ENCODE assay signal across 1 cellular context in genomic region chr3:194561306-194561974, GRCh38.
TF ChIP-seq lines count a peak whose summit lies in the region.

No MANE protein-coding gene starts in this region.

TF ChIP-seq in K562, 482 proteins besides CTCF, POLR2A, EP300 and RAD21 (continued from another document and continues in another):
- TF ChIP-seq STAT6 (CRISPR knock-in tag; IDR thresholded peaks at IDR 0.05), result no peak
- no peak for TF ChIP-seq TSHZ1 (CRISPR knock-in tag; IDR thresholded peaks at IDR 0.05)
- TF ChIP-seq CGGBP1 (CRISPR knock-in tag; IDR thresholded peaks at IDR 0.05), result no peak
- peak; percentile 38; the same call in 1 of the 2 replicates for TF ChIP-seq MYC (IDR thresholded peaks at IDR 0.05; ENCODE audit: low read depth, low read length)
- TF ChIP-seq MYC (CRISPR knock-in tag; IDR thresholded peaks at IDR 0.05; ENCODE audit: borderline replicate concordance, low read depth), result no peak
- no peak for TF ChIP-seq RBM39 (optimal IDR thresholded peaks at IDR 0.05; ENCODE audit: low read depth, low read length)
- TF ChIP-seq PYGO2 (tag; IDR thresholded peaks at IDR 0.05), result no peak
- no peak for TF ChIP-seq RB1 (IDR thresholded peaks at IDR 0.05; ENCODE audit: low read depth)
- TF ChIP-seq KLF13 (tag; IDR thresholded peaks at IDR 0.05; ENCODE audit: borderline replicate concordance, low read depth), result no peak
- TF ChIP-seq POLR2AphosphoS2 (IDR thresholded peaks at IDR 0.05; ENCODE audit: low read length), result no peak
- no peak for TF ChIP-seq DACH1 (IDR thresholded peaks at IDR 0.05; ENCODE audit: partially characterized antibody)
- no peak for TF ChIP-seq E2F8 (IDR thresholded peaks at IDR 0.05; ENCODE audit: low read depth, partially characterized antibody)
- TF ChIP-seq MYBL2 (IDR thresholded peaks at IDR 0.05; ENCODE audit: low read depth), result peak; percentile 15; the same call in 1 of the 2 replicates
- TF ChIP-seq MYBL2 (CRISPR knock-in tag; IDR thresholded peaks at IDR 0.05; ENCODE audit: borderline replicate concordance), result no peak
- no peak for TF ChIP-seq MTA2 (IDR thresholded peaks at IDR 0.05; ENCODE audit: low read depth)
- no peak for TF ChIP-seq ZNF407 (IDR thresholded peaks at IDR 0.05; ENCODE audit: low read depth)
- TF ChIP-seq TSC22D4 (tag; IDR thresholded peaks at IDR 0.05), result no peak
- no peak for TF ChIP-seq CBX1 (IDR thresholded peaks at IDR 0.05; ENCODE audit: low read depth)
- no peak for TF ChIP-seq MYNN (IDR thresholded peaks at IDR 0.05)
- no peak for TF ChIP-seq MYNN (CRISPR knock-in tag; IDR thresholded peaks at IDR 0.05)
- no peak for TF ChIP-seq POLR3A (IDR thresholded peaks at IDR 0.05; ENCODE audit: borderline replicate concordance, extremely low read depth, insufficient read depth, insufficient read length)
- peak; percentile 98 for TF ChIP-seq MEIS2 (IDR thresholded peaks at IDR 0.05; ENCODE audit: partially characterized antibody)
- no peak for TF ChIP-seq DNMT1 (IDR thresholded peaks at IDR 0.05)
- TF ChIP-seq MEF2D (tag; conservative IDR thresholded peaks at IDR 0.05; ENCODE audit: low read depth), result peak; percentile 93
- no peak; a peak in 1 of 4 replicates for TF ChIP-seq NRF1 (conservative IDR thresholded peaks at IDR 0.05 in 1 of 2, IDR thresholded peaks at IDR 0.05 in 1 of 2)
- TF ChIP-seq ATF1 (CRISPR knock-in tag; IDR thresholded peaks at IDR 0.05), result no peak
- peak; percentile 78 for TF ChIP-seq ATF1 (tag; IDR thresholded peaks at IDR 0.05)
- no peak for TF ChIP-seq SRSF1 (IDR thresholded peaks at IDR 0.05; ENCODE audit: low read depth, low read length)
- no peak for TF ChIP-seq PBX2 (CRISPR knock-in tag; IDR thresholded peaks at IDR 0.05; ENCODE audit: low read depth)
- peak; percentile 94 for TF ChIP-seq PBX2 (tag; conservative IDR thresholded peaks at IDR 0.05; ENCODE audit: low read depth)
- no peak for TF ChIP-seq ZNF263 (CRISPR knock-in tag; IDR thresholded peaks at IDR 0.05; ENCODE audit: borderline replicate concordance)
- no peak for TF ChIP-seq RHOXF2B (CRISPR knock-in tag; conservative IDR thresholded peaks at IDR 0.05)
- TF ChIP-seq SLC30A9 (CRISPR knock-in tag; IDR thresholded peaks at IDR 0.05), result no peak
- no peak; the same call in 1 of the 2 replicates for TF ChIP-seq ZKSCAN8 (CRISPR knock-in tag; IDR thresholded peaks at IDR 0.05)
- TF ChIP-seq BRCA1 (IDR thresholded peaks at IDR 0.05), result no peak
- TF ChIP-seq BRCA1 (CRISPR knock-in tag; IDR thresholded peaks at IDR 0.05), result no peak
- TF ChIP-seq PTBP1 (IDR thresholded peaks at IDR 0.05; ENCODE audit: low read depth, low read length), result no peak
- TF ChIP-seq THRA (IDR thresholded peaks at IDR 0.05), result no peak
- no peak for TF ChIP-seq KDM5B (IDR thresholded peaks at IDR 0.05; ENCODE audit: insufficient replicate concordance, low read depth, low read length)
- peak; percentile 98 for TF ChIP-seq FOSL1 (tag; conservative IDR thresholded peaks at IDR 0.05)
- TF ChIP-seq SRSF3 (IDR thresholded peaks at IDR 0.05; ENCODE audit: insufficient read depth, low read length), result no peak
- no peak for TF ChIP-seq DDX20 (tag; IDR thresholded peaks at IDR 0.05; ENCODE audit: low read depth)
- TF ChIP-seq NFATC3 (IDR thresholded peaks at IDR 0.05), result peak; percentile 64; the same call in 1 of the 2 replicates
- TF ChIP-seq ZNF766 (CRISPR knock-in tag; conservative IDR thresholded peaks at IDR 0.05), result peak; percentile 30; the same call in 1 of the 2 replicates
- no peak for TF ChIP-seq SREBF1 (IDR thresholded peaks at IDR 0.05; ENCODE audit: borderline replicate concordance, low read depth, low read length)
